In genomic region chr1:15833069-15833679, GRCh38 we compare ENCODE assay signal across 1 cellular context.
TF ChIP-seq lines count a peak whose summit lies in the region.

No MANE protein-coding gene starts in this region.

TF ChIP-seq in K562, 482 proteins besides CTCF, POLR2A, EP300 and RAD21 (continued from another document and continues in another):
- TF ChIP-seq JUND (IDR thresholded peaks at IDR 0.05; ENCODE audit: borderline replicate concordance, low read depth, low read length) (peak; percentile 79), JUND (tag; IDR thresholded peaks at IDR 0.05; ENCODE audit: borderline replicate concordance, low read depth, low read length) (peak; percentile 76; the same call in 2 of the 3 replicates), SAP30 (IDR thresholded peaks at IDR 0.05; ENCODE audit: borderline replicate concordance, insufficient read depth, low read depth, low read length, poor library complexity, severe bottlenecking) (peak; percentile 55), E2F6 (IDR thresholded peaks at IDR 0.05; ENCODE audit: borderline replicate concordance in 1 of 2, extremely low read depth in 1 of 2, insufficient read depth in 1 of 2, insufficient read length in 1 of 2, low read depth in 1 of 2, low read length in 1 of 2, poor library complexity in 1 of 2, severe bottlenecking in 1 of 2) (peak in 1 of 2 experiments; percentile 52), NEUROD1 (IDR thresholded peaks at IDR 0.05; ENCODE audit: borderline replicate concordance, low read depth, low read length, partially characterized antibody) (peak; percentile 54), CXXC5 (CRISPR knock-in tag; IDR thresholded peaks at IDR 0.05) (peak; percentile 65), MTA3 (IDR thresholded peaks at IDR 0.05; ENCODE audit: borderline replicate concordance) (no peak), DPF2 (IDR thresholded peaks at IDR 0.05) (peak; percentile 52), NKRF (IDR thresholded peaks at IDR 0.05; ENCODE audit: borderline replicate concordance) (peak; percentile 59), KLF6 (CRISPR knock-in tag; IDR thresholded peaks at IDR 0.05; ENCODE audit: borderline replicate concordance) (no peak), SMARCC2 (IDR thresholded peaks at IDR 0.05; ENCODE audit: low read depth) (no peak; the same call in 1 of the 2 replicates), ZNF644 (tag; IDR thresholded peaks at IDR 0.05; ENCODE audit: low read depth) (peak; percentile 45), MEF2D (tag; conservative IDR thresholded peaks at IDR 0.05; ENCODE audit: low read depth) (0 out of 2 replicates have a peak, but pooled peaks have one; percentile 44), RBFOX2 (IDR thresholded peaks at IDR 0.05; ENCODE audit: low read depth, low read length) (peak; percentile 80), TFAP4 (CRISPR knock-in tag; IDR thresholded peaks at IDR 0.05; ENCODE audit: borderline replicate concordance) (peak; percentile 55; the same call in 1 of the 2 replicates), ZNF12 (CRISPR knock-in tag; IDR thresholded peaks at IDR 0.05) (0 out of 2 replicates have a peak, but pooled peaks have one; percentile 25), GABPA (tag; conservative IDR thresholded peaks at IDR 0.05; ENCODE audit: low read depth) (peak; percentile 74), FOSL1 (tag; conservative IDR thresholded peaks at IDR 0.05) (peak; percentile 86), AFF4 (CRISPR knock-in tag; IDR thresholded peaks at IDR 0.05) (0 out of 2 replicates have a peak, but pooled peaks have one; percentile 20), CEBPB (tag; IDR thresholded peaks at IDR 0.05) (0 out of 2 replicates have a peak, but pooled peaks have one; percentile 11), ZBTB11 (CRISPR knock-in tag; IDR thresholded peaks at IDR 0.05) (peak in 1 of 3 experiments; percentile 71; a peak in 2 of 6 replicates), RCOR1 (IDR thresholded peaks at IDR 0.05; ENCODE audit: borderline replicate concordance in 1 of 2, low read depth in 2 of 2, low read length in 2 of 2) (0 out of 4 replicates have a peak, but pooled peaks of 1 of the 2 experiments have one; percentile 44), NR1H2 (CRISPR knock-in tag; IDR thresholded peaks at IDR 0.05) (0 out of 2 replicates have a peak, but pooled peaks have one; percentile 72), NCOR1 (IDR thresholded peaks at IDR 0.05) (no peak), ATF3 (IDR thresholded peaks at IDR 0.05) (peak; percentile 87), ATF3 (CRISPR knock-in tag; conservative IDR thresholded peaks at IDR 0.05) (no peak; the same call in 1 of the 2 replicates), MEF2A (IDR thresholded peaks at IDR 0.05; ENCODE audit: control insufficient read depth, low read depth, low read length) (0 out of 2 replicates have a peak, but pooled peaks have one; percentile 7), ETV5 (CRISPR knock-in tag; IDR thresholded peaks at IDR 0.05; ENCODE audit: low read depth) (peak; percentile 56), ETV1 (tag; conservative IDR thresholded peaks at IDR 0.05; ENCODE audit: low read depth) (peak; percentile 74), MYC (IDR thresholded peaks at IDR 0.05; ENCODE audit: low read depth, low read length) (peak; percentile 66), MYC (CRISPR knock-in tag; IDR thresholded peaks at IDR 0.05; ENCODE audit: borderline replicate concordance, low read depth) (no peak), CHAMP1 (IDR thresholded peaks at IDR 0.05) (no peak), NONO (IDR thresholded peaks at IDR 0.05; ENCODE audit: low read depth in 2 of 2, low read length in 1 of 2) (0 out of 4 replicates have a peak, but pooled peaks of 1 of the 2 experiments have one; percentile 17), TEAD2 (tag; IDR thresholded peaks at IDR 0.05) (no peak), CREB1 (IDR thresholded peaks at IDR 0.05) (no peak; the same call in 1 of the 2 replicates), CREB1 (CRISPR knock-in tag; IDR thresholded peaks at IDR 0.05) (0 out of 2 replicates have a peak, but pooled peaks have one; percentile 29), ZNF778 (CRISPR knock-in tag; IDR thresholded peaks at IDR 0.05) (no peak), UBTF (IDR thresholded peaks at IDR 0.05; ENCODE audit: borderline replicate concordance in 1 of 2, low read depth in 2 of 2, low read length in 2 of 2) (peak in 1 of 2 experiments; percentile 65; a peak in 2 of 4 replicates)
